15 cellular contexts compared by ENCODE assay signal in the genomic region with DNA sequence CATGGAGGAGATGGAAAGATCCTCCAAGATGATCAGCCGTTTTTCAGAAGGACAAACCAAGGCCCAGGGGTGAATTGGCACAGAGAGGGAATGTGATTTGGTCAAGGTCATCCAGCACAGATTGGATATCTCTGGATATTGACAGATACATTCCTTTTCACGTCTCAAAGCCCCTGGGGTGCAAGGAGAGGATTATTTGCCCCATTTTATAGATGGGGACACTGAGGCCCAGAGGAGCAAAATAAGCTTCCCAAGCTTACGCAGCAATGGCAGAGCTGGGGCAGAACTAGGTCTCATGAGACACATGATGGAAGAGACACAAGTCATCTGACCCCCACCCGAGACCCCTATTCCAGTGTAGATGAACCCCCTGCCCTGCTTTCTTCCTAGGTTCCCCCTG. TPM values are rescaled to one million over a fixed set of nuclear protein-coding genes. Genes with fewer than 3 reads are reported as not detected.
DNase-seq lines count a peak whose midpoint lies in the region; ATAC-seq and TF ChIP-seq lines count a peak whose summit lies in the region.
"Had no signal": no experiment of that assay in that cellular context is flagged by ENCODE, and none has a peak within 500 bp of the region (broad histone marks: within the 10 kb centered on the region; RNA-seq: fewer than 3 reads in every experiment).

No MANE protein-coding gene starts in this region.

- no peaks in the 10 kb centered on the region for H3K9me2 ChIP-seq in SK-N-SH

- POLR2A ChIA-PET in SK-N-SH (lab: Yijun Ruan, JAX), result interaction anchor here (1.0 to 2.0 kb wide), 2 partner anchors 13 to 18 kb away, joined by 3 to 5 read pairs; no protein-coding TSS in a partner anchor

- H3K4me1 Mint-ChIP-seq in chondrocyte (ENCODE audit: low read depth) (peaks cover 84% of the 10 kb centered on the region), natural killer cell (peaks cover 30 to 47% of the 10 kb centered on the region in 2 donors)
- H3K4me1 Mint-ChIP-seq in activated T-helper 2 cell treated with anti-CD3 and anti-CD28 coated beads, Interferon-gamma antibody, Interleukin-2, Interleukin-4, amounts not matched to agents 10 μg/mL and 5 μg/mL and 100 μg/mL, durations not matched to agents 14 hours and 24 hours and 36 hours (ENCODE audit: low read depth), result peaks cover 5% of the 10 kb centered on the region

- H3K9ac ChIP-seq in SK-N-SH, result peak overlapping the region; percentile 73; the same call in 1 of the 2 replicates

- H3K36me3 Mint-ChIP-seq in chondrocyte (ENCODE audit: low read depth), result peaks cover 16% of the 10 kb centered on the region
- H3K36me3 Mint-ChIP-seq in natural killer cell, result no peaks in the 10 kb centered on the region
- H3K36me3 Mint-ChIP-seq in activated T-helper 2 cell treated with anti-CD3 and anti-CD28 coated beads, Interferon-gamma antibody, Interleukin-2, Interleukin-4, amounts not matched to agents 10 μg/mL and 5 μg/mL and 100 μg/mL, durations not matched to agents 14 hours and 24 hours and 36 hours (ENCODE audit: low read depth), result no peaks in the 10 kb centered on the region

- WGBS in SK-N-SH (ENCODE audit: low lambda C conversion rate), result 83% methylated on average over 4 of the region's 4 CpGs
- 83% methylated on average over 4 of the region's 4 CpGs; no CpG with 5 or more reads in 1 of the 2 donors for WGBS in transverse colon (ENCODE audit: low coverage in 1 of 2), 2 donors

- no peaks in the 10 kb centered on the region for H3K9me3 Mint-ChIP-seq in chondrocyte (ENCODE audit: low read depth)
- no peaks in the 10 kb centered on the region for H3K9me3 Mint-ChIP-seq in natural killer cell
- H3K9me3 Mint-ChIP-seq in activated T-helper 2 cell treated with anti-CD3 and anti-CD28 coated beads, Interferon-gamma antibody, Interleukin-2, Interleukin-4, amounts not matched to agents 10 μg/mL and 5 μg/mL and 100 μg/mL, durations not matched to agents 14 hours and 24 hours and 36 hours, result no peaks in the 10 kb centered on the region

- peaks cover 3 to 4% of the 10 kb centered on the region in 2 experiments for H3K36me3 ChIP-seq in SK-N-SH (replicated peaks in 1 of 2; ENCODE audit: control insufficient read depth in 1 of 2, insufficient read depth in 2 of 2, low read length in 1 of 2)
- no peaks in the 10 kb centered on the region for H3K36me3 ChIP-seq in transverse colon

- no peak for TF ChIP-seq RAD21 in SK-N-SH (IDR thresholded peaks at IDR 0.05; ENCODE audit: low read length)

- H3K27me3 ChIP-seq in SK-N-SH (ENCODE audit: insufficient read depth), result no peaks in the 10 kb centered on the region
- H3K27me3 ChIP-seq in transverse colon, result no peaks in the 10 kb centered on the region

- peaks cover 40% of the 10 kb centered on the region for H3K79me2 ChIP-seq in SK-N-SH (ENCODE audit: insufficient read depth)

- DNase-seq in SK-N-SH, result no peak
- DNase-seq in chondrocyte (ENCODE audit: low spot score), result no peak
- no peak for DNase-seq in natural killer cell
- DNase-seq in transverse colon, result no peak
- no peak for DNase-seq in A172 (ENCODE audit: low spot score)
- DNase-seq in activated T-helper 2 cell treated with anti-CD3 and anti-CD28 coated beads, Interferon-gamma antibody, Interleukin-2, Interleukin-4, amounts not matched to agents 10 μg/mL and 5 μg/mL and 100 μg/mL, durations not matched to agents 14 hours and 24 hours and 36 hours (ENCODE audit: low spot score), result no peak
- DNase-seq in GM13977 (ENCODE audit: low spot score), result no peak
- DNase-seq: activated CD4-positive, alpha-beta T cell treated with anti-CD3 and anti-CD28 coated beads, Interleukin-2, amount 50 U/mL, for 48 hours; NCI-H524 treated with DMSO at 0.1 percent for 48 hours had no signal

- H3K9me3 ChIP-seq in SK-N-SH (no peaks in the 10 kb centered on the region), transverse colon (no peaks in the 10 kb centered on the region)

- H3K27me3 Mint-ChIP-seq in chondrocyte (ENCODE audit: low read depth) (no peaks in the 10 kb centered on the region), natural killer cell (ENCODE audit: low read depth in 2 of 2) (peaks cover 0 to 12% of the 10 kb centered on the region in 2 donors)
- H3K27me3 Mint-ChIP-seq in activated T-helper 2 cell treated with anti-CD3 and anti-CD28 coated beads, Interferon-gamma antibody, Interleukin-2, Interleukin-4, amounts not matched to agents 10 μg/mL and 5 μg/mL and 100 μg/mL, durations not matched to agents 14 hours and 24 hours and 36 hours (ENCODE audit: low read depth), result peaks cover 30% of the 10 kb centered on the region

- TF ChIP-seq CTCF in SK-N-SH (IDR thresholded peaks at IDR 0.05) (no peak), chondrocyte (IDR thresholded peaks at IDR 0.05) (no peak), natural killer cell (IDR thresholded peaks at IDR 0.05) (no peak), transverse colon (IDR thresholded peaks at IDR 0.05) (no peak), GM13977 (IDR thresholded peaks at IDR 0.05; ENCODE audit: extremely low read depth, insufficient read depth, missing control alignments) (no peak)

- TF ChIP-seq EP300 in SK-N-SH (IDR thresholded peaks at IDR 0.05; ENCODE audit: borderline replicate concordance in 1 of 2, low read depth in 1 of 2, low read length in 1 of 2) (no peak), transverse colon (IDR thresholded peaks at IDR 0.05; ENCODE audit: low read depth) (no peak)

- H3K4me1 ChIP-seq in SK-N-SH (ENCODE audit: control insufficient read depth in 1 of 2, insufficient read depth in 2 of 2, low read depth in 1 of 2, low read length in 1 of 2) (peaks cover 44 to 85% of the 10 kb centered on the region in 2 experiments), transverse colon (peaks cover 0 to 13% (median 6%) of the 10 kb centered on the region in 4 donors)

- TF ChIP-seq POLR2A in transverse colon (IDR thresholded peaks at IDR 0.05), result no peak

- H3K4me2 ChIP-seq in SK-N-SH, result peak overlapping the region; percentile 97

- H3K27ac Mint-ChIP-seq in chondrocyte (ENCODE audit: unreplicated experiment) (peak overlapping the region; percentile 97), natural killer cell (peak overlapping the region; percentile 76 to 93)
- H3K27ac Mint-ChIP-seq in activated T-helper 2 cell treated with anti-CD3 and anti-CD28 coated beads, Interferon-gamma antibody, Interleukin-2, Interleukin-4, amounts not matched to agents 10 μg/mL and 5 μg/mL and 100 μg/mL, durations not matched to agents 14 hours and 24 hours and 36 hours, result no peak overlapping the region

- no peak for ATAC-seq in SK-N-SH treated with all-trans-retinoic acid at 6 μM for 48 hours
- ATAC-seq in natural killer cell, result no peak

- H3K4me3 Mint-ChIP-seq in chondrocyte (ENCODE audit: unreplicated experiment) (no peak overlapping the region), natural killer cell (peak overlapping the region; percentile 98)
- H3K4me3 Mint-ChIP-seq in activated T-helper 2 cell treated with anti-CD3 and anti-CD28 coated beads, Interferon-gamma antibody, Interleukin-2, Interleukin-4, amounts not matched to agents 10 μg/mL and 5 μg/mL and 100 μg/mL, durations not matched to agents 14 hours and 24 hours and 36 hours (ENCODE audit: low read depth), result no peak overlapping the region

- peaks cover 19% of the 10 kb centered on the region for H4K20me1 ChIP-seq in SK-N-SH (ENCODE audit: insufficient read depth)

- CTCF ChIA-PET in SK-N-SH (lab: Yijun Ruan, JAX), result interaction anchor here (1.6 kb wide), 2 partner anchors 16 to 88 kb away, joined by 4 read pairs; no protein-coding TSS in a partner anchor

- no peak overlapping the region; the same call in none of the 2 replicates for H2AFZ ChIP-seq in SK-N-SH (ENCODE audit: low read depth)

- no peak overlapping the region for H3K4me3 ChIP-seq in SK-N-SH (ENCODE audit: low read depth in 2 of 2, low read length in 1 of 2)
- no peak overlapping the region for H3K4me3 ChIP-seq in transverse colon

- H3K27ac ChIP-seq in SK-N-SH (ENCODE audit: low read depth in 2 of 2, low read length in 1 of 2) (peak overlapping the region; percentile 94 to 97), transverse colon (peak overlapping the region; percentile 77 to 91 (median 84))
- H3K27ac ChIP-seq: 22Rv1 had no signal

- intact Hi-C loops in natural killer cell (cut with micrococcal nuclease), result no loop called here
- intact Hi-C loops in transverse colon (cut with DNase I; ENCODE audit: low total_unique reads), result no loop called here
- intact Hi-C loops in activated T-helper 2 cell treated with anti-CD3 and anti-CD28 coated beads, Interferon-gamma antibody, Interleukin-2, Interleukin-4, amounts not matched to agents 10 μg/mL and 5 μg/mL and 100 μg/mL, durations not matched to agents 14 hours and 24 hours and 36 hours (cut with micrococcal nuclease), result no loop called here

- in situ Hi-C loops in transverse colon (cut with MboI; ENCODE audit: low pct_ligation_motif_present in 1 of 4, low pct_unique_long_range_greater_than_20kb in 1 of 4, low sequenced_read_pairs in 3 of 4), result loop anchor here in 2 of 4 donors (25.0 kb wide), 1 partner anchor 281 kb away; a partner anchor contains a TSS
- in situ Hi-C loops in GM13977 (cut with MboI; ENCODE audit: low pct_unique_long_range_greater_than_20kb, low sequenced_read_pairs, unreplicated experiment), result no loop called here

- H3F3A ChIP-seq in SK-N-SH (replicated peaks; ENCODE audit: insufficient read depth), result peaks cover 37% of the 10 kb centered on the region

RNA-seq across cellular contexts. Expression of a gene that starts 0.9 kb away (rescaled TPM):
- 25.9 and 32.1 TPM in 2 replicates for polyA plus RNA-seq in SK-N-SH (2012; rRNA removed)
- polyA plus RNA-seq in SK-N-SH (2012; cell fraction: cytosol; rRNA removed), result 13.2 and 19.7 TPM in 2 replicates
- polyA plus RNA-seq in SK-N-SH (2012; cell fraction: nucleus; rRNA removed), result 57.0 and 58.5 TPM in 2 replicates
- total RNA-seq in chondrocyte (331 to 532 TPM (median 499 TPM) in 3 replicates), natural killer cell (10 to 100 TPM; 44.8 to 93.1 (median 61.6) TPM), transverse colon (10 to 100 TPM; 20.2 to 56.3 (median 28.3) TPM)
- total RNA-seq in A172 (2014; rRNA removed; shearing (Covaris generic)), result 33.5 and 55.9 TPM in 2 replicates
- total RNA-seq in activated T-helper 2 cell treated with anti-CD3 and anti-CD28 coated beads, Interferon-gamma antibody, Interleukin-2, Interleukin-4, amounts not matched to agents 10 μg/mL and 5 μg/mL and 100 μg/mL, durations not matched to agents 14 hours and 24 hours and 36 hours, result 0.46 and 1.3 TPM in 2 replicates

RNA-seq across cellular contexts. Expression of a gene that starts 10.0 kb away (rescaled TPM):
- 0.23 and 0.26 TPM in 2 replicates for polyA plus RNA-seq in SK-N-SH (2012; rRNA removed)
- 0.19 and 0.26 TPM in 2 replicates for polyA plus RNA-seq in SK-N-SH (2012; cell fraction: cytosol; rRNA removed)
- polyA plus RNA-seq in SK-N-SH (2012; cell fraction: nucleus; rRNA removed), result 0.25 and 0.39 TPM in 2 replicates
- total RNA-seq in chondrocyte, result 0.44 to 0.57 TPM in 2 of 3 replicates, not detected in the other
- total RNA-seq in natural killer cell, result not detected
- 100 to 1,000 TPM; 249 to 540 (median 360) TPM for total RNA-seq in transverse colon
- total RNA-seq in A172 (2014; rRNA removed; shearing (Covaris generic)), result not detected in 2 replicates
- not detected in 2 replicates for total RNA-seq in activated T-helper 2 cell treated with anti-CD3 and anti-CD28 coated beads, Interferon-gamma antibody, Interleukin-2, Interleukin-4, amounts not matched to agents 10 μg/mL and 5 μg/mL and 100 μg/mL, durations not matched to agents 14 hours and 24 hours and 36 hours
- total RNA-seq: epithelial cell of proximal tubule, renal cortical epithelial cell had no signal
- polyA plus RNA-seq: keratinocyte had no signal

RNA-seq across cellular contexts. Expression of a gene that starts 33.3 kb away (rescaled TPM):
- not detected in 2 replicates for polyA plus RNA-seq in SK-N-SH (2012; rRNA removed)
- not detected in 2 replicates for polyA plus RNA-seq in SK-N-SH (2012; cell fraction: cytosol; rRNA removed)
- polyA plus RNA-seq in SK-N-SH (2012; cell fraction: nucleus; rRNA removed), result 0.04 and 0.08 TPM in 2 replicates
- total RNA-seq in chondrocyte (0.15 TPM in 1 of 3 replicates, not detected in the others), natural killer cell (not detected), transverse colon (10 to 100 TPM; 19.5 to 67.7 (median 21.3) TPM)
- total RNA-seq in A172 (2014; rRNA removed; shearing (Covaris generic)), result not detected in 2 replicates
- total RNA-seq in activated T-helper 2 cell treated with anti-CD3 and anti-CD28 coated beads, Interferon-gamma antibody, Interleukin-2, Interleukin-4, amounts not matched to agents 10 μg/mL and 5 μg/mL and 100 μg/mL, durations not matched to agents 14 hours and 24 hours and 36 hours, result not detected in 2 replicates
- total RNA-seq: epithelial cell of proximal tubule, H7, renal cortical epithelial cell had no signal
- polyA plus RNA-seq: keratinocyte had no signal

Comparison
In these comparisons a context has a peak if more than half of its experiments do, and no peak if none do; other contexts are left out.
1. RNA of a gene that starts 10.0 kb away (total RNA-seq): 249 to 540 TPM in transverse colon; 0.44 to 0.57 TPM in chondrocyte, not detected in natural killer cell, not detected in A172 and not detected in activated T-helper 2 cell treated with anti-CD3 and anti-CD28 coated beads, Interferon-gamma antibody, Interleukin-2, Interleukin-4, amounts not matched to agents 10 μg/mL and 5 μg/mL and 100 μg/mL, durations not matched to agents 14 hours and 24 hours and 36 hours; every median in the first group is over 100 times any median in the second.
2. RNA of a gene that starts 33.3 kb away (total RNA-seq): 19.5 to 67.7 TPM in transverse colon; 0.15 TPM in chondrocyte, not detected in activated T-helper 2 cell treated with anti-CD3 and anti-CD28 coated beads, Interferon-gamma antibody, Interleukin-2, Interleukin-4, amounts not matched to agents 10 μg/mL and 5 μg/mL and 100 μg/mL, durations not matched to agents 14 hours and 24 hours and 36 hours, not detected in natural killer cell and not detected in A172; every median in the first group is over 10 times any median in the second.